ENCODE assay signal across 28 cellular contexts in genomic region chr1:41317356-41317755, GRCh38. TPM values are rescaled to one million over a fixed set of nuclear protein-coding genes. Genes with fewer than 3 reads are reported as not detected.
A peak's percentile ranks its signal among the peaks of the same experiment; 100 is the strongest.
DNase-seq lines count a peak whose midpoint lies in the region; ATAC-seq, FAIRE-seq and TF ChIP-seq lines count a peak whose summit lies in the region.
"Had no signal": no experiment of that assay in that cellular context is flagged by ENCODE, and none has a peak within 500 bp of the region (broad histone marks: within the 10 kb centered on the region; RNA-seq: fewer than 3 reads in every experiment).

No MANE protein-coding gene starts in this region.

- FAIRE-seq in urothelium cell line (lab: Jason Lieb, UNC): peak; percentile 56
- FAIRE-seq: A204.1, GM18507 had no signal

- no peak overlapping the region for H3K4me3 ChIP-seq in RWPE2 (ENCODE audit: severe bottlenecking)
- H3K4me3 ChIP-seq: testis had no signal

- peak; percentile 33 for DNase-seq in activated CD8-positive, alpha-beta memory T cell treated with anti-CD3 and anti-CD28 coated beads for 24 hours
- DNase-seq in activated CD8-positive, alpha-beta memory T cell treated with anti-CD3 and anti-CD28 coated beads, Interleukin-2, amount 50 U/mL, for 4 hours: no peak
- no peak for DNase-seq in RWPE2 (ENCODE audit: low spot score)
- DNase-seq in foreskin keratinocyte: peak in 1 of 2 donors; percentile 73
- peak; percentile 17 for DNase-seq in urothelium cell line (ENCODE audit: low spot score)
- no peak for DNase-seq in cortex of kidney (lab: John Stamatoyannopoulos, UW)
- no peak for DNase-seq in Right ventricle myocardium superior
- DNase-seq: activated CD4-positive, alpha-beta T cell treated with anti-CD3 and anti-CD28 coated beads for 48 hours; activated naive CD4-positive, alpha-beta T cell; activated T-cell treated with anti-CD3 and anti-CD28 coated beads, Interleukin-2, amount 50 U/mL, for 48 hours; BE2C; CD8-positive, alpha-beta memory T cell; effector CD4-positive, alpha-beta T cell; foreskin fibroblast; GDM1; HCEC 1CT; KG1; mesenchymal stem cell; NCI-H1417; stimulated activated naive CD4-positive, alpha-beta T cell treated with Interleukin-2 at 50 U/mL for 16 hours; T-helper 9 cell; testis had no signal

- no peaks in the 10 kb centered on the region for H3K9me3 ChIP-seq in RWPE2 (ENCODE audit: severe bottlenecking)
- H3K9me3 ChIP-seq: BE2C, neutrophil, testis had no signal

- H3K27ac ChIP-seq in RWPE2 (ENCODE audit: poor library complexity, severe bottlenecking) (no peak overlapping the region), foreskin keratinocyte (no peak overlapping the region)
- H3K27ac ChIP-seq: neutrophil, testis, VCaP had no signal

- ATAC-seq in RWPE2 (ENCODE audit: low read depth) (peak; percentile 73), foreskin keratinocyte (peak; percentile 45), Right ventricle myocardium superior (ENCODE audit: poor library complexity) (no peak), GM21576 (IDR thresholded peaks at IDR 0.05; ENCODE audit: unreplicated experiment) (no peak)
- ATAC-seq: left lobe of liver had no signal

- H3K27me3 ChIP-seq in RWPE2 (ENCODE audit: insufficient read depth, poor library complexity, severe bottlenecking) (no peaks in the 10 kb centered on the region), foreskin keratinocyte (no peaks in the 10 kb centered on the region)
- H3K27me3 ChIP-seq: BE2C, neutrophil, testis had no signal

- intact Hi-C loops in Right ventricle myocardium superior (cut with DNase I): no loop called here

- no peaks in the 10 kb centered on the region for H3K36me3 ChIP-seq in RWPE2 (ENCODE audit: low read depth)
- H3K36me3 ChIP-seq: BE2C, neutrophil had no signal

- TF ChIP-seq CTCF in RWPE2 (IDR thresholded peaks at IDR 0.05; ENCODE audit: poor library complexity, severe bottlenecking) (no peak), foreskin keratinocyte (conservative IDR thresholded peaks at IDR 0.05) (no peak)

- no peaks in the 10 kb centered on the region for H3K4me1 ChIP-seq in RWPE2 (ENCODE audit: insufficient read depth, poor library complexity, severe bottlenecking)
- H3K4me1 ChIP-seq in foreskin keratinocyte: peaks cover 6% of the 10 kb centered on the region
- H3K4me1 ChIP-seq: BE2C had no signal

RNA-seq across cellular contexts. Expression of gene FOXO6, which starts 43.9 kb away (rescaled TPM):
- total RNA-seq in foreskin keratinocyte: 0.07 TPM in 1 of 2 replicates, not detected in the other
- 0.04 and 0.11 TPM in 2 replicates for polyA plus RNA-seq in foreskin keratinocyte
- total RNA-seq in Right ventricle myocardium superior: 3.6 TPM
- polyA plus RNA-seq: CD8-positive, alpha-beta memory T cell had no signal

Comparison
In these comparisons a context has a peak if more than half of its experiments do, and no peak if none do; other contexts are left out.
1. DNase-seq: peak in activated CD8-positive, alpha-beta memory T cell treated with anti-CD3 and anti-CD28 coated beads for 24 hours (single experiment) and urothelium cell line (single experiment); none in activated CD8-positive, alpha-beta memory T cell treated with anti-CD3 and anti-CD28 coated beads, Interleukin-2, amount 50 U/mL, for 4 hours (single experiment), RWPE2 (single experiment), cortex of kidney (single experiment) and Right ventricle myocardium superior (single experiment).
2. ATAC-seq: peak in RWPE2 (single experiment) and foreskin keratinocyte (single experiment); none in Right ventricle myocardium superior (single experiment) and GM21576 (single experiment).